1 cellular context compared by ENCODE assay signal in the genomic region with DNA sequence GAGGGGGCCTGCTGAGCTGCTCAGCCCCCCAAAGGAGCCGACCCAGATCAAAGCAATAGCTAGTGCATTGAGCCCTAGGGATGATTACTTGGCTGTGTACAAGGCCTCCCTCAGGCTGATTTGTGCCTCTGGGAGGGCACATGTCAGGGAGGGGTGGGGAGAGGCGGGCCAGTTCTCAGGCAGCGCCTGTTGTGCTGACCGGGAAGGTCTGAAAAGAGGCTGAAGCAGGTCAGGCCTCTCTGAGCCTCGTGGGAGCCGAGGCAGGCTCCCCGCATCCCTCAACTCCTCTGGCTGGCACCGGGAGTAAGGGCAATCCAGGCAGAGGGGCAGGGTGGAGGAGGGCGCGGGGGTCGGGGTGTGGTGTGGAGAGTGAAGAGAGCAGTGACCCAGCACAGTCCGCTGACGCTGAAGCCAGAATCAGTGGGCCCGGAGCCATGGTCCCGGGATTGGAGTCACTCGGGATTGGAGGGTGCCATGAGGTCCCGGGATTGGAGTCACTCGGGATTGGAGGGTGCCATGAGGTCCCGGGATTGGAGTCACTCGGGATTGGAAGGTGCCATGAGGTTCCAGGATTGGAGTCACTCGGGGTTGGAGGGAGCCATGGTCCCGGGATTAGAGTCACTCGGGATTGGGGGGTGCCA.
TF ChIP-seq lines count a peak whose summit lies in the region.

No MANE protein-coding gene starts in this region.

TF ChIP-seq in GM12878, 131 proteins besides CTCF, POLR2A, EP300 and RAD21:
- no peak for TF ChIP-seq RFX5 (IDR thresholded peaks at IDR 0.05; ENCODE audit: low read depth, low read length)
- no peak for TF ChIP-seq ZBED1 (IDR thresholded peaks at IDR 0.05; ENCODE audit: borderline replicate concordance)
- 0 out of 2 replicates have a peak, but pooled peaks have one; percentile 23 for TF ChIP-seq POLR2AphosphoS5 (IDR thresholded peaks at IDR 0.05; ENCODE audit: low read length)
